22 cellular contexts compared by ENCODE assay signal in genomic region chr1:21604208-21604957, GRCh38.
DNase-seq lines count a peak whose midpoint lies in the region; TF ChIP-seq lines count a peak whose summit lies in the region.
"Had no signal": no experiment of that assay in that cellular context is flagged by ENCODE, and none has a peak within 500 bp of the region (broad histone marks: within the 10 kb centered on the region; RNA-seq: fewer than 3 reads in every experiment).

No MANE protein-coding gene starts in this region.

- H3K9me3 Mint-ChIP-seq in H9: no peaks in the 10 kb centered on the region; a peak in 2 of 5 replicates
- H3K9me3 Mint-ChIP-seq: activated T-cell treated with anti-CD3 and anti-CD28 coated beads, Interleukin-2, amount 50 U/mL, for 72 hours; T-helper 1 cell treated with Interleukin-12 subunit alpha and Interleukin-12 subunit beta and Interleukin-4 antibody, amounts not matched to agents 30 μg/mL and 1 μg/mL, for 36 hours had no signal

- no peaks in the 10 kb centered on the region for H4K20me1 ChIP-seq in H9 (ENCODE audit: control insufficient read depth, insufficient read depth, insufficient read length)

- no peak overlapping the region for H3K56ac ChIP-seq in H9 (ENCODE audit: insufficient read length, low read depth, low read length)

- H2BK120ac ChIP-seq in H9 (ENCODE audit: low read depth, low read length, poor library complexity, severe bottlenecking) (no peak overlapping the region), mesenchymal stem cell (ENCODE audit: low read depth, low read length) (no peak overlapping the region)

- no peak overlapping the region for H4K8ac ChIP-seq in H9 (replicated peaks; ENCODE audit: insufficient read length, low read depth, low read length)
- H4K8ac ChIP-seq in mesenchymal stem cell (ENCODE audit: low read length): no peak overlapping the region

- peaks cover 12 to 39% of the 10 kb centered on the region in 2 experiments for H3K4me1 Mint-ChIP-seq in H9

- peak overlapping the region; percentile 15; the same call in 1 of the 2 replicates for H3K14ac ChIP-seq in H9 (ENCODE audit: insufficient read depth, low read length)
- no peak overlapping the region for H3K14ac ChIP-seq in mesenchymal stem cell (ENCODE audit: low read length in 2 of 2)

- H3K4me3 ChIP-seq in mesenchymal stem cell (ENCODE audit: insufficient read depth in 1 of 2, low read depth in 1 of 2, low read length in 2 of 2): no peak overlapping the region
- H3K4me3 ChIP-seq: Peyer's patch, SK-N-MC had no signal

- H2BK15ac ChIP-seq in H9 (ENCODE audit: low read depth, low read length): no peak overlapping the region
- no peak overlapping the region for H2BK15ac ChIP-seq in mesenchymal stem cell (ENCODE audit: low read depth, poor library complexity, severe bottlenecking)

- H3K4ac ChIP-seq in H9 (ENCODE audit: low read depth, low read length): no peak overlapping the region
- H3K4ac ChIP-seq in mesenchymal stem cell (ENCODE audit: low read depth in 1 of 2, low read length in 2 of 2): no peak overlapping the region

- H2BK12ac ChIP-seq in H9 (ENCODE audit: insufficient read length, low read depth, low read length) (no peak overlapping the region), mesenchymal stem cell (ENCODE audit: low read length in 2 of 2) (no peak overlapping the region)

- H2AFZ ChIP-seq in H9 (ENCODE audit: low read length) (no peak overlapping the region), mesenchymal stem cell (ENCODE audit: low read depth, low read length) (no peak overlapping the region)

- H3K27me3 Mint-ChIP-seq in H9 (ENCODE audit: low read depth): no peaks in the 10 kb centered on the region; the same call in 1 of the 2 replicates

- peaks cover 0 to 6% of the 10 kb centered on the region in 2 experiments for H3K36me3 ChIP-seq in mesenchymal stem cell (ENCODE audit: control insufficient read depth in 1 of 2, insufficient read depth in 2 of 2, low read depth in 1 of 2, low read length in 2 of 2)
- H3K36me3 ChIP-seq: Peyer's patch had no signal

- peak overlapping the region; percentile 18 to 80 (median 34); a peak in 5 of 7 replicates for H3K27ac Mint-ChIP-seq in H9
- H3K27ac Mint-ChIP-seq: activated CD4-positive, alpha-beta T cell treated with anti-CD3 and anti-CD28 coated beads for 36 hours; activated naive CD8-positive, alpha-beta T cell; activated T-cell treated with anti-CD3 and anti-CD28 coated beads, Interleukin-2, amount 50 U/mL, for 72 hours; T-helper 1 cell treated with Interleukin-12 subunit alpha and Interleukin-12 subunit beta and Interleukin-4 antibody, amounts not matched to agents 30 μg/mL and 1 μg/mL, for 36 hours had no signal

- no peak overlapping the region for H4K5ac ChIP-seq in H9 (ENCODE audit: insufficient read length, low read depth, low read length)

- H3K79me1 ChIP-seq in H9 (ENCODE audit: insufficient read depth, low read depth, low read length, poor library complexity, severe bottlenecking) (no peaks in the 10 kb centered on the region), mesenchymal stem cell (replicated peaks; ENCODE audit: low read length, poor library complexity, severe bottlenecking) (no peaks in the 10 kb centered on the region)

- H3K9ac ChIP-seq in H9 (ENCODE audit: extremely low read depth, insufficient read length, low read length) (no peak overlapping the region), mesenchymal stem cell (ENCODE audit: low read length) (no peak overlapping the region)

- H3K79me2 ChIP-seq in H9 (ENCODE audit: insufficient read depth, low read length): no peaks in the 10 kb centered on the region

- 0 out of 2 replicates have a peak, but pooled peaks cover 2% of the 10 kb centered on the region for H3K4me1 ChIP-seq in H9 (ENCODE audit: insufficient read depth, low read length)
- H3K4me1 ChIP-seq in mesenchymal stem cell (ENCODE audit: control insufficient read depth, insufficient read depth, low read depth, low read length): peaks cover 26% of the 10 kb centered on the region

- no peak overlapping the region for H3T11ph ChIP-seq in H9 (ENCODE audit: low read length)

- H3K4me3 Mint-ChIP-seq in H9: 0 out of 5 replicates have a peak overlapping the region, but pooled peaks of 1 of the 2 experiments have one; percentile 7
- H3K4me3 Mint-ChIP-seq: activated CD4-positive, alpha-beta T cell treated with anti-CD3 and anti-CD28 coated beads for 36 hours; activated naive CD8-positive, alpha-beta T cell; activated T-cell treated with anti-CD3 and anti-CD28 coated beads, Interleukin-2, amount 50 U/mL, for 72 hours; T-helper 1 cell treated with Interleukin-12 subunit alpha and Interleukin-12 subunit beta and Interleukin-4 antibody, amounts not matched to agents 30 μg/mL and 1 μg/mL, for 36 hours had no signal

- H4K91ac ChIP-seq in H9 (ENCODE audit: insufficient read length, low read depth, low read length): no peak overlapping the region
- H4K91ac ChIP-seq in mesenchymal stem cell (ENCODE audit: low read length): no peak overlapping the region

- H2AK5ac ChIP-seq in H9 (ENCODE audit: insufficient read length, low read length) (no peak overlapping the region), mesenchymal stem cell (ENCODE audit: low read length, severe bottlenecking) (no peak overlapping the region)

- no CpG with 5 or more reads among the region's 12 CpGs for WGBS in H9 (ENCODE audit: extremely low coverage, insufficient read length, low lambda C conversion rate)
- 85% methylated on average over 12 of the region's 12 CpGs for WGBS in mesenchymal stem cell

- H3K9me3 ChIP-seq in H9 (ENCODE audit: control insufficient read depth, low read depth, low read length) (no peaks in the 10 kb centered on the region), mesenchymal stem cell (ENCODE audit: control insufficient read depth, low read length) (no peaks in the 10 kb centered on the region)
- H3K9me3 ChIP-seq: Peyer's patch had no signal

- H3K27me3 ChIP-seq in H9 (ENCODE audit: insufficient read depth, low read length) (no peaks in the 10 kb centered on the region), mesenchymal stem cell (ENCODE audit: control insufficient read depth in 1 of 2, insufficient read depth in 1 of 2, low read length in 2 of 2) (peaks cover 19 to 58% of the 10 kb centered on the region in 2 experiments)
- H3K27me3 ChIP-seq: Peyer's patch had no signal

- H3K4me2 ChIP-seq in H9 (ENCODE audit: insufficient read depth, insufficient read length, low read length): no peak overlapping the region
- no peak overlapping the region for H3K4me2 ChIP-seq in mesenchymal stem cell (ENCODE audit: low read length, poor library complexity, severe bottlenecking)

- H3K27ac ChIP-seq in H9 (ENCODE audit: insufficient read length, low read depth, low read length): no peak overlapping the region
- no peak overlapping the region for H3K27ac ChIP-seq in mesenchymal stem cell (ENCODE audit: low read length, poor library complexity, severe bottlenecking)
- H3K27ac ChIP-seq: Peyer's patch, SK-N-MC had no signal

- no peak for TF ChIP-seq CTCF in H9 (conservative IDR thresholded peaks at IDR 0.05)

- H3K18ac ChIP-seq in H9 (ENCODE audit: insufficient read length, low read depth, low read length): no peak overlapping the region
- no peak overlapping the region for H3K18ac ChIP-seq in mesenchymal stem cell (ENCODE audit: low read depth in 1 of 2, low read length in 2 of 2)

- H3K23ac ChIP-seq in H9 (ENCODE audit: insufficient read length, low read depth, low read length) (no peak overlapping the region), mesenchymal stem cell (ENCODE audit: low read length in 2 of 2) (no peak overlapping the region)

- H2BK5ac ChIP-seq in H9 (ENCODE audit: insufficient read length, low read length) (no peak overlapping the region), mesenchymal stem cell (ENCODE audit: low read depth, low read length, poor library complexity, severe bottlenecking) (no peak overlapping the region)

- H3K36me3 Mint-ChIP-seq in H9 (ENCODE audit: insufficient read depth in 1 of 3, low read depth in 3 of 3): no peaks in the 10 kb centered on the region
- H3K36me3 Mint-ChIP-seq: activated naive CD8-positive, alpha-beta T cell had no signal

- DNase-seq in COLO668 (lab: John Stamatoyannopoulos, UW; ENCODE audit: unreplicated experiment) (peak; percentile 30), H9 (no peak), astrocyte of the hippocampus (ENCODE audit: low read depth, low spot score) (peak; percentile 23), mesenchymal stem cell (peak; percentile 36), ureter (ENCODE audit: low spot score) (no peak), NCI-H524 (lab: John Stamatoyannopoulos, UW) (no peak)
- no peak for DNase-seq in central memory CD4-positive, alpha-beta T cell
- no peak for DNase-seq in NK-92 treated with Interleukin-12 subunit alpha and Interleukin-12 subunit beta, amount 100 ng/mL, for 24 hours (lab: John Stamatoyannopoulos, UW)
- DNase-seq: activated CD4-positive, alpha-beta T cell treated with anti-CD3 and anti-CD28 coated beads for 36 hours; activated T-cell treated with anti-CD3 and anti-CD28 coated beads, Interleukin-2, amount 50 U/mL, for 72 hours; C1 segment of cervical spinal cord; GDM1; KBM-7; naive B cell; NCI-H1436; NCI-H510A; Peyer's patch; small intestine; stimulated activated CD4-positive, alpha-beta T cell treated with anti-CD3 and anti-CD28 coated beads, Interleukin-2, amount 100 ng/mL, for 24 hours had no signal

- H3K23me2 ChIP-seq in H9 (ENCODE audit: insufficient read length, low read depth, low read length, poor library complexity, severe bottlenecking): no peaks in the 10 kb centered on the region

- no peak overlapping the region for H2BK20ac ChIP-seq in H9 (ENCODE audit: low read depth, low read length, poor library complexity, severe bottlenecking)

Comparison
In these comparisons a context has a peak if more than half of its experiments do, and no peak if none do; other contexts are left out.
1. DNase-seq: peak in COLO668 (single experiment), astrocyte of the hippocampus (single experiment) and mesenchymal stem cell (single experiment); none in H9 (single experiment), ureter (single experiment), central memory CD4-positive, alpha-beta T cell (single experiment), NK-92 treated with Interleukin-12 subunit alpha and Interleukin-12 subunit beta, amount 100 ng/mL, for 24 hours (single experiment) and NCI-H524 (0 of 2).